8 cellular contexts compared by ENCODE assay signal in genomic region chr1:39788426-39788757, GRCh38. TPM values are rescaled to one million over a fixed set of nuclear protein-coding genes. Genes with fewer than 3 reads are reported as not detected.
DNase-seq lines count a peak whose midpoint lies in the region; ATAC-seq and TF ChIP-seq lines count a peak whose summit lies in the region.

No MANE protein-coding gene starts in this region.

- intact Hi-C loops in left cardiac atrium (cut with DNase I) (no loop called here), Right ventricle myocardium inferior (cut with DNase I) (no loop called here)

- H3K4me1 ChIP-seq in lung (ENCODE audit: control insufficient read depth in 2 of 2, insufficient read depth in 2 of 2, low read length in 2 of 2): peaks cover 0 to 5% of the 10 kb centered on the region in 2 donors

- no peak overlapping the region for H3K27ac ChIP-seq in WERI-Rb-1
- no peak overlapping the region for H3K27ac ChIP-seq in lung (ENCODE audit: low read depth in 1 of 2, low read length in 1 of 2)

- H3K36me3 ChIP-seq in WERI-Rb-1 (no peaks in the 10 kb centered on the region), lung (ENCODE audit: control insufficient read depth in 2 of 2, insufficient read depth in 2 of 2, low read length in 2 of 2) (no peaks in the 10 kb centered on the region)

- H3K27me3 ChIP-seq in WERI-Rb-1 (ENCODE audit: insufficient read depth, low read depth, severe bottlenecking) (no peaks in the 10 kb centered on the region), lung (ENCODE audit: control insufficient read depth, insufficient read depth) (no peaks in the 10 kb centered on the region)

- ATAC-seq in left cardiac atrium (peak; percentile 6 to 7), Right ventricle myocardium inferior (no peak), lung (ENCODE audit: insufficient read depth, low FRiP score) (no peak)

- DNase-seq in left cardiac atrium: no peak
- no peak for DNase-seq in Right ventricle myocardium inferior (ENCODE audit: missing footprints)
- DNase-seq in WERI-Rb-1: no peak
- no peak for DNase-seq in lung (ENCODE audit: low spot score)
- DNase-seq in dedifferentiated amniotic fluid mesenchymal stem cell (ENCODE audit: extremely low spot score): no peak
- no peak for DNase-seq in DMS79 treated with DMSO at 0.1 percent for 48 hours (lab: John Stamatoyannopoulos, UW)
- no peak for DNase-seq in activated CD4-positive, CD25-positive, alpha-beta regulatory T cell (lab: John Stamatoyannopoulos, UW)
- no peak for DNase-seq in NOMO-1 (lab: John Stamatoyannopoulos, UW; ENCODE audit: unreplicated experiment in 2 of 2)

- H3K4me3 ChIP-seq in WERI-Rb-1 (ENCODE audit: low read depth, low read length): peak overlapping the region; percentile 53
- H3K4me3 ChIP-seq in lung: peak overlapping the region; percentile 56

- H3K9me3 ChIP-seq in WERI-Rb-1 (ENCODE audit: severe bottlenecking) (no peaks in the 10 kb centered on the region), lung (ENCODE audit: control insufficient read depth in 2 of 2, insufficient read depth in 1 of 2, low read length in 1 of 2) (peaks cover 0 to 2% of the 10 kb centered on the region in 2 donors)

- WGBS in lung, 2 donors: 0 to 3% methylated on average over 14 to 51 of the region's 51 CpGs

- no peak for TF ChIP-seq CTCF in WERI-Rb-1 (IDR thresholded peaks at IDR 0.05; ENCODE audit: low read depth, low read length)
- no peak for TF ChIP-seq CTCF in lung (IDR thresholded peaks at IDR 0.05; ENCODE audit: control extremely low read depth, extremely low read depth)

RNA-seq across cellular contexts. Expression of gene BMP8B, which starts 0.3 kb away (rescaled TPM):
- total RNA-seq in left cardiac atrium (under 1 TPM; 0.44 to 0.59 TPM), Right ventricle myocardium inferior (0.41 TPM), lung (1 to 10 TPM; 1.0 to 4.9 TPM)
- under 1 TPM; 0.63 to 0.77 TPM for polyA plus RNA-seq in lung

RNA-seq across cellular contexts. Expression of gene OXCT2, which starts 17.2 kb away (rescaled TPM):
- total RNA-seq in left cardiac atrium (10 to 100 TPM in 1 of 2 donors, 1 to 10 TPM in 1; 4.7 to 16.2 TPM), Right ventricle myocardium inferior (1.3 TPM), lung (under 1 TPM; 0.17 to 0.95 TPM)
- polyA plus RNA-seq in lung: under 1 TPM; 0.43 to 0.53 TPM

RNA-seq across cellular contexts. Expression of gene PPIE, which starts 49.7 kb away (rescaled TPM):
- total RNA-seq in left cardiac atrium (10 to 100 TPM; 26.4 to 30.8 TPM), Right ventricle myocardium inferior (27.9 TPM), lung (10 to 100 TPM; 30.5 to 55.5 TPM)
- 10 to 100 TPM; 40.9 to 47.6 TPM for polyA plus RNA-seq in lung

Comparison
In these comparisons a context has a peak if more than half of its experiments do, and no peak if none do; other contexts are left out.
1. ATAC-seq: peak in left cardiac atrium (2 of 2); none in Right ventricle myocardium inferior (single experiment) and lung (single experiment).